In genomic region chr5:55072668-55073067, GRCh38 we compare ENCODE assay signal across 16 cellular contexts. TPM values are rescaled to one million over a fixed set of nuclear protein-coding genes. Genes with fewer than 3 reads are reported as not detected.
DNase-seq lines count a peak whose midpoint lies in the region; ATAC-seq and TF ChIP-seq lines count a peak whose summit lies in the region.
"Had no signal": no experiment of that assay in that cellular context is flagged by ENCODE, and none has a peak within 500 bp of the region (broad histone marks: within the 10 kb centered on the region; RNA-seq: fewer than 3 reads in every experiment).

No MANE protein-coding gene starts in this region.

- H3K9me3 Mint-ChIP-seq in CD4-positive, CD25-positive, alpha-beta regulatory T cell = peaks cover 0 to 4% (median 0%) of the 10 kb centered on the region in 7 donors
- H3K9me3 Mint-ChIP-seq in activated CD4-positive, alpha-beta memory T cell treated with anti-CD3 and anti-CD28 coated beads, Interleukin-2, amount 10 ng/mL, durations not matched to agents 7 days and 5 days = peaks cover 17% of the 10 kb centered on the region
- no peaks in the 10 kb centered on the region for H3K9me3 Mint-ChIP-seq in immature natural killer cell
- H3K9me3 Mint-ChIP-seq: stimulated activated memory B cell treated with anti-CD40 and anti-IgM and Interleukin-4, amounts not matched to agents 10 μg/mL and 1 μg/mL and 100 μg/mL, for 72 hours had no signal

- H3K9me3 ChIP-seq in CD4-positive, CD25-positive, alpha-beta regulatory T cell (ENCODE audit: control insufficient read depth in 2 of 2, low read length in 2 of 2) = no peaks in the 10 kb centered on the region
- H3K9me3 ChIP-seq: gastroesophageal sphincter, right lobe of liver had no signal

- no peak overlapping the region for H3K27ac ChIP-seq in CD4-positive, CD25-positive, alpha-beta regulatory T cell (ENCODE audit: insufficient read depth, low read length, poor library complexity, severe bottlenecking)
- H3K27ac ChIP-seq: gastroesophageal sphincter, right lobe of liver had no signal

- H3K4me3 ChIP-seq in CD4-positive, CD25-positive, alpha-beta regulatory T cell (ENCODE audit: low read depth, low read length) = peak overlapping the region; percentile 34
- H3K4me3 ChIP-seq: gastroesophageal sphincter, right lobe of liver had no signal

- peak overlapping the region; percentile 18 to 65 (median 41) for H3K4me3 Mint-ChIP-seq in CD4-positive, CD25-positive, alpha-beta regulatory T cell
- peak overlapping the region; percentile 6 for H3K4me3 Mint-ChIP-seq in activated CD4-positive, alpha-beta memory T cell treated with anti-CD3 and anti-CD28 coated beads, Interleukin-2, amount 10 ng/mL, durations not matched to agents 7 days and 5 days
- H3K4me3 Mint-ChIP-seq in immature natural killer cell = peak overlapping the region; percentile 54 to 80 (median 71)
- H3K4me3 Mint-ChIP-seq: stimulated activated memory B cell treated with anti-CD40 and anti-IgM and Interleukin-4, amounts not matched to agents 10 μg/mL and 1 μg/mL and 100 μg/mL, for 72 hours had no signal

- TF ChIP-seq CTCF in GM13977 (IDR thresholded peaks at IDR 0.05; ENCODE audit: extremely low read depth, insufficient read depth, missing control alignments) = no peak

- H3K36me3 ChIP-seq in CD4-positive, CD25-positive, alpha-beta regulatory T cell (ENCODE audit: control insufficient read depth, insufficient read depth, low read length) = no peaks in the 10 kb centered on the region
- H3K36me3 ChIP-seq: gastroesophageal sphincter, right lobe of liver had no signal

- H3K27me3 Mint-ChIP-seq in CD4-positive, CD25-positive, alpha-beta regulatory T cell = no peaks in the 10 kb centered on the region
- no peaks in the 10 kb centered on the region for H3K27me3 Mint-ChIP-seq in activated CD4-positive, alpha-beta memory T cell treated with anti-CD3 and anti-CD28 coated beads, Interleukin-2, amount 10 ng/mL, durations not matched to agents 7 days and 5 days
- peaks cover 0 to 7% (median 0%) of the 10 kb centered on the region in 3 donors for H3K27me3 Mint-ChIP-seq in immature natural killer cell (ENCODE audit: low read depth in 3 of 3)

- POLR2A ChIA-PET in activated CD4-positive, alpha-beta memory T cell treated with anti-CD3 and anti-CD28 coated beads, Interleukin-2, amount 10 ng/mL, durations not matched to agents 7 days and 5 days (lab: Charles Lee) = interaction anchor here (0.7 to 5.3 kb wide), 8 partner anchors 10 to 128 kb away, joined by 3 to 64 read pairs (median 14); partner anchors contain the start of gene GZMA

- in situ Hi-C loops in GM13977 (cut with MboI; ENCODE audit: low pct_unique_long_range_greater_than_20kb, low sequenced_read_pairs, unreplicated experiment) = no loop called here

- no peaks in the 10 kb centered on the region for H3K36me3 Mint-ChIP-seq in CD4-positive, CD25-positive, alpha-beta regulatory T cell
- H3K36me3 Mint-ChIP-seq in activated CD4-positive, alpha-beta memory T cell treated with anti-CD3 and anti-CD28 coated beads, Interleukin-2, amount 10 ng/mL, durations not matched to agents 7 days and 5 days (ENCODE audit: low read depth) = peaks cover 33% of the 10 kb centered on the region
- H3K36me3 Mint-ChIP-seq in immature natural killer cell = peaks cover 0 to 4% (median 0%) of the 10 kb centered on the region in 3 donors
- H3K36me3 Mint-ChIP-seq: stimulated activated memory B cell treated with anti-CD40 and anti-IgM and Interleukin-4, amounts not matched to agents 10 μg/mL and 1 μg/mL and 100 μg/mL, for 72 hours had no signal

- H3K27me3 ChIP-seq in CD4-positive, CD25-positive, alpha-beta regulatory T cell (ENCODE audit: control insufficient read depth, insufficient read depth, low read length) = no peaks in the 10 kb centered on the region
- H3K27me3 ChIP-seq: right lobe of liver had no signal

- DNase-seq in CD4-positive, CD25-positive, alpha-beta regulatory T cell = peak in 2 of 3 donors; percentile 35 to 80
- peak; percentile 18 for DNase-seq in GM13977 (ENCODE audit: low spot score)
- DNase-seq in activated CD4-positive, alpha-beta memory T cell treated with anti-CD3 and anti-CD28 coated beads, Interleukin-2, amount 10 ng/mL, durations not matched to agents 7 days and 5 days = no peak
- DNase-seq in immature natural killer cell = peak; percentile 65 to 69 (median 66)
- DNase-seq in NCI-H2171 treated with DMSO at 0.1 percent for 48 hours (lab: John Stamatoyannopoulos, UW) = no peak
- DNase-seq in NCI-H2029 (lab: John Stamatoyannopoulos, UW) = no peak
- DNase-seq: mesenchymal stem cell; NK-92 treated with Interleukin-12 subunit alpha and Interleukin-12 subunit beta, amount 100 ng/mL, for 24 hours; nucleus accumbens; right lobe of liver; SHP77; T1000 had no signal

- H3K27ac Mint-ChIP-seq in CD4-positive, CD25-positive, alpha-beta regulatory T cell = peak overlapping the region; percentile 53 to 84 (median 72)
- peak overlapping the region; percentile 91 for H3K27ac Mint-ChIP-seq in activated CD4-positive, alpha-beta memory T cell treated with anti-CD3 and anti-CD28 coated beads, Interleukin-2, amount 10 ng/mL, durations not matched to agents 7 days and 5 days
- H3K27ac Mint-ChIP-seq in immature natural killer cell = peak overlapping the region; percentile 74 to 93 (median 84)
- H3K27ac Mint-ChIP-seq: stimulated activated memory B cell treated with anti-CD40 and anti-IgM and Interleukin-4, amounts not matched to agents 10 μg/mL and 1 μg/mL and 100 μg/mL, for 72 hours had no signal

- ATAC-seq in CD4-positive, CD25-positive, alpha-beta regulatory T cell (ENCODE audit: low read depth in 2 of 2) = peak; percentile 91 to 92
- ATAC-seq in GM21390 (IDR thresholded peaks at IDR 0.05; ENCODE audit: unreplicated experiment) = no peak
- ATAC-seq: gastroesophageal sphincter; right lobe of liver; stimulated activated memory B cell treated with anti-CD40 and anti-IgM and Interleukin-4, amounts not matched to agents 10 μg/mL and 1 μg/mL and 100 μg/mL, for 72 hours had no signal

- CTCF ChIA-PET in activated CD4-positive, alpha-beta memory T cell treated with anti-CD3 and anti-CD28 coated beads, Interleukin-2, amount 10 ng/mL, durations not matched to agents 7 days and 5 days (lab: Charles Lee) = interaction anchor here (0.6 to 2.3 kb wide), 8 partner anchors 9 to 166 kb away, joined by 3 to 11 read pairs (median 4); no protein-coding TSS in a partner anchor

- peaks cover 18% of the 10 kb centered on the region for H3K4me1 ChIP-seq in CD4-positive, CD25-positive, alpha-beta regulatory T cell (ENCODE audit: control insufficient read depth, insufficient read depth, low read length, poor library complexity, severe bottlenecking)
- H3K4me1 ChIP-seq: gastroesophageal sphincter, right lobe of liver had no signal

- H3K4me1 Mint-ChIP-seq in CD4-positive, CD25-positive, alpha-beta regulatory T cell = peaks cover 13 to 41% (median 23%) of the 10 kb centered on the region in 4 donors
- H3K4me1 Mint-ChIP-seq in activated CD4-positive, alpha-beta memory T cell treated with anti-CD3 and anti-CD28 coated beads, Interleukin-2, amount 10 ng/mL, durations not matched to agents 7 days and 5 days = peaks cover 48% of the 10 kb centered on the region
- H3K4me1 Mint-ChIP-seq in immature natural killer cell = peaks cover 53 to 64% of the 10 kb centered on the region in 2 donors
- H3K4me1 Mint-ChIP-seq: stimulated activated memory B cell treated with anti-CD40 and anti-IgM and Interleukin-4, amounts not matched to agents 10 μg/mL and 1 μg/mL and 100 μg/mL, for 72 hours had no signal

RNA-seq across cellular contexts. Expression of gene GZMA, which starts 29.8 kb away (rescaled TPM):
- total RNA-seq in CD4-positive, CD25-positive, alpha-beta regulatory T cell = 22.6 TPM
- 100 to 1,000 TPM in 1 of 4 donors, 10 to 100 TPM in 3; 25.4 to 107 (median 54.6) TPM for polyA plus RNA-seq in CD4-positive, CD25-positive, alpha-beta regulatory T cell
- total RNA-seq in activated CD4-positive, alpha-beta memory T cell treated with anti-CD3 and anti-CD28 coated beads, Interleukin-2, amount 10 ng/mL, durations not matched to agents 7 days and 5 days = 1,000 to 10,000 TPM; 1,058 to 1,099 TPM
- 1,000 to 10,000 TPM; 2,482 to 3,629 (median 2,746) TPM for polyA plus RNA-seq in immature natural killer cell
- total RNA-seq: H1 had no signal
- polyA plus RNA-seq: H1 had no signal

RNA-seq across cellular contexts. Expression of gene GZMK, which starts 48.6 kb away (rescaled TPM):
- 19.8 TPM for total RNA-seq in CD4-positive, CD25-positive, alpha-beta regulatory T cell
- polyA plus RNA-seq in CD4-positive, CD25-positive, alpha-beta regulatory T cell = 10 to 100 TPM; 10.8 to 30.5 (median 22.0) TPM
- total RNA-seq in activated CD4-positive, alpha-beta memory T cell treated with anti-CD3 and anti-CD28 coated beads, Interleukin-2, amount 10 ng/mL, durations not matched to agents 7 days and 5 days = 10 to 100 TPM; 14.5 to 14.7 TPM
- polyA plus RNA-seq in immature natural killer cell = 100 to 1,000 TPM; 175 to 260 (median 257) TPM
- total RNA-seq: H1 had no signal
- polyA plus RNA-seq: H1 had no signal

Comparison
In these comparisons a context has a peak if more than half of its experiments do, and no peak if none do; other contexts are left out.
1. DNase-seq: peak in CD4-positive, CD25-positive, alpha-beta regulatory T cell (2 of 3), GM13977 (single experiment) and immature natural killer cell (3 of 3); none in activated CD4-positive, alpha-beta memory T cell treated with anti-CD3 and anti-CD28 coated beads, Interleukin-2, amount 10 ng/mL, durations not matched to agents 7 days and 5 days (single experiment), NCI-H2171 treated with DMSO at 0.1 percent for 48 hours (single experiment) and NCI-H2029 (single experiment).
2. H3K4me3 Mint-ChIP-seq: peak in every context shown above with its lines; median percentile 71 in immature natural killer cell; 41 in CD4-positive, CD25-positive, alpha-beta regulatory T cell; 6 in activated CD4-positive, alpha-beta memory T cell treated with anti-CD3 and anti-CD28 coated beads, Interleukin-2, amount 10 ng/mL, durations not matched to agents 7 days and 5 days.
3. RNA of gene GZMA, which starts 29.8 kb away (total RNA-seq): 1,058 to 1,099 TPM in activated CD4-positive, alpha-beta memory T cell treated with anti-CD3 and anti-CD28 coated beads, Interleukin-2, amount 10 ng/mL, durations not matched to agents 7 days and 5 days; 22.6 TPM in CD4-positive, CD25-positive, alpha-beta regulatory T cell (single experiment); every median in the first group is over 10 times any median in the second.
4. Peak in every context shown above with its lines, with median percentiles within 50 percentile points of each other: H3K27ac Mint-ChIP-seq.